In the genomic region with DNA sequence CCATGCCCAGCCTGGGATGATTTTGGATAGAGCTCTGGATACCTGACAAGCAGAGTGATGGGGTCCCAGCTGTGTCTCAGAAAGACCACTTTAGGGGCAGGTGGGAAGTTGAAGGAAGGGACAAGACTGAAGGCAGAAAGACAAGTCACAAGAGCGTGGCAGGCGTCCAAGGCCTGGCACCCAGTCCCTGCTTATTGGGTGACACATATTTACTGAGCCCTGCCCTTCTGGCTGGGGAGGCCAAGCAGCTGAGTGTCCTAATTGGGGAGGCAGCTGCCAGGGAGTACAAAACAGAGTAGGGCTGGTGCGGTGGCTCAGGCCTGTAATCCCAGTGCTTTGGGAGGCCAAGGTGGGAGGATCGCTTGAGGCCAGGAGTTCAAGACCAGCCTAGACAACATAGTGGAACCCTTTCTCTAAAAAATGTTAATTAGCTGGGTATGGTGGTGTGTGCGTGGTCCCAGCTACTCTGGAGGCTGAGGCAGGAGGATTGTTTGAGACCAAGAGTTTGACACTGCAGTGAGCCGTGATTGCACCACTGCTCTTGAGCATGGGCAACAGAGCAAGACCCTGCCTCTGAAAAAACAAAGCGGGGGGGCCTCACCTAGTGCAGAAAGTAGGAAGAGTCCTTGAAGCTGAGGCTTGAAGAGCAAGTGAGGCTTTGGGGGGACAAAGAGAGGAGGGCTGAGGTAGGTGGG, we compare ENCODE assay signal across 9 cellular contexts. TPM values are rescaled to one million over a fixed set of nuclear protein-coding genes. Genes with fewer than 3 reads are reported as not detected.
DNase-seq lines count a peak whose midpoint lies in the region; ATAC-seq and TF ChIP-seq lines count a peak whose summit lies in the region.
"Had no signal": no experiment of that assay in that cellular context is flagged by ENCODE, and none has a peak within 500 bp of the region (broad histone marks: within the 10 kb centered on the region; RNA-seq: fewer than 3 reads in every experiment).

No MANE protein-coding gene starts in this region.

- peak; percentile 68 for DNase-seq in Calu3
- peak; percentile 29 for DNase-seq in NCI-H1105 treated with DMSO at 0.1 percent for 48 hours (lab: John Stamatoyannopoulos, UW)
- no peak for DNase-seq in esophagus muscularis mucosa (ENCODE audit: extremely low spot score)
- no peak for DNase-seq in progenitor cell of endocrine pancreas (ENCODE audit: low spot score, unreplicated experiment)
- DNase-seq in A673 (ENCODE audit: low spot score), result no peak
- no peak for DNase-seq in activated naive CD4-positive, alpha-beta T cell treated with anti-CD3 and anti-CD28 coated beads, Interleukin-2, amount 10 ng/mL, durations not matched to agents 7 days and 5 days

- TF ChIP-seq EP300 in esophagus muscularis mucosa (IDR thresholded peaks at IDR 0.05), result no peak

- H3K27me3 Mint-ChIP-seq in Calu3 (ENCODE audit: unreplicated experiment) (no peaks in the 10 kb centered on the region), progenitor cell of endocrine pancreas (no peaks in the 10 kb centered on the region)
- H3K27me3 Mint-ChIP-seq in activated naive CD4-positive, alpha-beta T cell treated with anti-CD3 and anti-CD28 coated beads, Interleukin-2, amount 10 ng/mL, durations not matched to agents 7 days and 5 days, result peaks cover 43% of the 10 kb centered on the region

- H3K27me3 ChIP-seq in esophagus muscularis mucosa (no peaks in the 10 kb centered on the region), A673 (replicated peaks; ENCODE audit: insufficient read depth, low read depth, low read length, poor library complexity) (no peaks in the 10 kb centered on the region)

- H3K4me1 Mint-ChIP-seq in Calu3 (ENCODE audit: low read depth, unreplicated experiment) (peaks cover 15% of the 10 kb centered on the region), progenitor cell of endocrine pancreas (ENCODE audit: low read depth) (peaks cover 3% of the 10 kb centered on the region)
- peaks cover 17% of the 10 kb centered on the region for H3K4me1 Mint-ChIP-seq in activated naive CD4-positive, alpha-beta T cell treated with anti-CD3 and anti-CD28 coated beads, Interleukin-2, amount 10 ng/mL, durations not matched to agents 7 days and 5 days

- POLR2A ChIA-PET in A673 (lab: Charles Lee; ENCODE audit: low non-redundant PET), result no interaction called here

- H3K36me3 ChIP-seq in esophagus muscularis mucosa (peaks cover 0 to 38% (median 18%) of the 10 kb centered on the region in 4 donors), A673 (ENCODE audit: insufficient read depth, low read length, poor library complexity, severe bottlenecking) (peaks cover 20% of the 10 kb centered on the region)

- H3K27ac Mint-ChIP-seq in Calu3 (ENCODE audit: unreplicated experiment), result peak overlapping the region; percentile 83
- H3K27ac Mint-ChIP-seq in progenitor cell of endocrine pancreas, result peak overlapping the region; percentile 92
- no peak overlapping the region for H3K27ac Mint-ChIP-seq in activated naive CD4-positive, alpha-beta T cell treated with anti-CD3 and anti-CD28 coated beads, Interleukin-2, amount 10 ng/mL, durations not matched to agents 7 days and 5 days

- CTCF ChIA-PET in Calu3 (lab: Charles Lee), result interaction anchor here (0.6 kb wide), 1 partner anchor 19 kb away, joined by 4 read pairs; no protein-coding TSS in a partner anchor
- CTCF ChIA-PET in A673 (lab: Charles Lee), result no interaction called here
- CTCF ChIA-PET in activated naive CD4-positive, alpha-beta T cell treated with anti-CD3 and anti-CD28 coated beads, Interleukin-2, amount 10 ng/mL, durations not matched to agents 7 days and 5 days (lab: Charles Lee), result interaction anchor here (1.1 kb wide), 1 partner anchor 12 kb away, joined by 3 read pairs; no protein-coding TSS in a partner anchor

- H3K4me3 Mint-ChIP-seq in Calu3 (ENCODE audit: low read depth, unreplicated experiment) (peak overlapping the region; percentile 19), progenitor cell of endocrine pancreas (ENCODE audit: low read depth) (no peak overlapping the region)
- no peak overlapping the region for H3K4me3 Mint-ChIP-seq in activated naive CD4-positive, alpha-beta T cell treated with anti-CD3 and anti-CD28 coated beads, Interleukin-2, amount 10 ng/mL, durations not matched to agents 7 days and 5 days
- H3K4me3 Mint-ChIP-seq: dendritic cell treated with granulocyte-macrophage colony-stimulating factor and Interleukin-4, amounts not matched to agents 40 ng/mL and 50 ng/mL, for 4 days had no signal

- ATAC-seq in HG02798 (IDR thresholded peaks at IDR 0.05; ENCODE audit: poor library complexity, unreplicated experiment) (no peak), HG03135 (IDR thresholded peaks at IDR 0.05; ENCODE audit: unreplicated experiment) (no peak)

- no peak overlapping the region for H3K4me3 ChIP-seq in esophagus muscularis mucosa
- no peak overlapping the region for H3K4me3 ChIP-seq in A673 (ENCODE audit: low read depth, low read length, poor library complexity, severe bottlenecking)

- H3K36me3 Mint-ChIP-seq in Calu3 (ENCODE audit: insufficient read depth, unreplicated experiment) (peaks cover 23% of the 10 kb centered on the region), progenitor cell of endocrine pancreas (ENCODE audit: insufficient read depth) (peaks cover 7% of the 10 kb centered on the region)
- no peaks in the 10 kb centered on the region for H3K36me3 Mint-ChIP-seq in activated naive CD4-positive, alpha-beta T cell treated with anti-CD3 and anti-CD28 coated beads, Interleukin-2, amount 10 ng/mL, durations not matched to agents 7 days and 5 days

- H3K4me1 ChIP-seq in esophagus muscularis mucosa, result peaks cover 11 to 27% (median 21%) of the 10 kb centered on the region in 4 donors
- H3K4me1 ChIP-seq in A673 (ENCODE audit: insufficient read depth, low read length, poor library complexity, severe bottlenecking), result no peaks in the 10 kb centered on the region

- TF ChIP-seq POLR2A in esophagus muscularis mucosa (IDR thresholded peaks at IDR 0.05; ENCODE audit: low read depth), result no peak

- BruUV-seq in Calu3 (replicated peaks; lab: Mats Ljungman, UMichigan), result no TSS peak
- no TSS peak for BruUV-seq in A673 (replicated peaks; lab: Mats Ljungman, UMichigan)

- peak overlapping the region; percentile 20 to 83 (median 35) for H3K27ac ChIP-seq in esophagus muscularis mucosa (replicated peaks in 1 of 4)
- no peak overlapping the region for H3K27ac ChIP-seq in A673 (ENCODE audit: low read depth, low read length, poor library complexity, severe bottlenecking)

- H3K9me3 ChIP-seq in esophagus muscularis mucosa (no peaks in the 10 kb centered on the region), A673 (ENCODE audit: low read depth, low read length, poor library complexity, severe bottlenecking) (no peaks in the 10 kb centered on the region)

- TF ChIP-seq CTCF in Calu3 (IDR thresholded peaks at IDR 0.05; ENCODE audit: unreplicated experiment), result no peak
- no peak for TF ChIP-seq CTCF in esophagus muscularis mucosa (IDR thresholded peaks at IDR 0.05)
- no peak for TF ChIP-seq CTCF in progenitor cell of endocrine pancreas (IDR thresholded peaks at IDR 0.05; ENCODE audit: unreplicated experiment)
- TF ChIP-seq CTCF in A673 (conservative IDR thresholded peaks at IDR 0.05; ENCODE audit: low read depth, low read length), result no peak

- H3K9me3 Mint-ChIP-seq in Calu3 (ENCODE audit: low read depth, unreplicated experiment), result no peaks in the 10 kb centered on the region
- H3K9me3 Mint-ChIP-seq in progenitor cell of endocrine pancreas (ENCODE audit: low read depth), result no peaks in the 10 kb centered on the region
- no peaks in the 10 kb centered on the region for H3K9me3 Mint-ChIP-seq in activated naive CD4-positive, alpha-beta T cell treated with anti-CD3 and anti-CD28 coated beads, Interleukin-2, amount 10 ng/mL, durations not matched to agents 7 days and 5 days
- H3K9me3 Mint-ChIP-seq: dendritic cell treated with granulocyte-macrophage colony-stimulating factor and Interleukin-4, amounts not matched to agents 40 ng/mL and 50 ng/mL, for 4 days had no signal

- 88% methylated on average over 7 of the region's 7 CpGs for WGBS in esophagus muscularis mucosa

- intact Hi-C loops in Calu3 (cut with micrococcal nuclease; ENCODE audit: unreplicated experiment) (no loop called here), esophagus muscularis mucosa (cut with DNase I) (no loop called here), A673 (cut with micrococcal nuclease; ENCODE audit: unreplicated experiment) (no loop called here)

RNA-seq across cellular contexts. Expression of gene GTF2I, which starts 53.0 kb away (rescaled TPM):
- total RNA-seq in Calu3 (2022) (175 and 177 TPM in 2 replicates), esophagus muscularis mucosa (100 to 1,000 TPM; 101 to 169 (median 136) TPM), progenitor cell of endocrine pancreas (605 and 607 TPM in 2 replicates), A673 (2021) (250 and 270 TPM in 2 replicates)

Comparison
In these comparisons a context has a peak if more than half of its experiments do, and no peak if none do; other contexts are left out.
1. DNase-seq: peak in Calu3 (single experiment) and NCI-H1105 treated with DMSO at 0.1 percent for 48 hours (single experiment); none in esophagus muscularis mucosa (single experiment), progenitor cell of endocrine pancreas (single experiment), A673 (single experiment) and activated naive CD4-positive, alpha-beta T cell treated with anti-CD3 and anti-CD28 coated beads, Interleukin-2, amount 10 ng/mL, durations not matched to agents 7 days and 5 days (single experiment).